ENCODE assay signal across 22 cellular contexts in the genomic region with DNA sequence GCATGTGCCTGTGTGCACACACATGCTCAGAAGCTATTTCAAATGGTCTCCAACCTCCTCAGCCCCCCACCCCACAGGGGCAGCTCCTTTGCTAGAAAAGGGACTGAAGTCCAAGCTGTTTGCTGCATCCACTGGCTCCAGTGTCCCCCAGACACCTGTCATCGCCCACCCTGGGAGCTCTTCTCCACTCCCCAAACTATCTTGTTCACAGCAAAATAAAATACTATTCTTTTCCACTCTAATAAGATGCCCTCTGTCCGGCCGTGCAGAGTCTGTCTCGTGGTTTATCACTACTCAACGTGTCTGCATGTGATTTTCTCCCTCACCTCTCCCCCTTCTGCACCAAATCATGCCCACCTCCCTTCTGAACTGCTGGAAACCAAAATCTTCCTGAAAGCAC.
"Had no signal": no experiment of that assay in that cellular context is flagged by ENCODE, and none has a peak within 500 bp of the region (broad histone marks: within the 10 kb centered on the region; RNA-seq: fewer than 3 reads in every experiment).

No MANE protein-coding gene starts in this region.

- DNase-seq: activated CD4-positive, alpha-beta T cell treated with anti-CD3 and anti-CD28 coated beads, Interleukin-2, amount 10 ng/mL, durations not matched to agents 7 days and 5 days; activated CD8-positive, alpha-beta T cell treated with anti-CD3 and anti-CD28 coated beads for 36 hours; activated effector memory CD4-positive, alpha-beta T cell treated with anti-CD3 and anti-CD28 coated beads, Interleukin-2, amount 50 U/mL, for 16 hours; activated naive CD4-positive, alpha-beta T cell treated with anti-CD3 and anti-CD28 coated beads, Interleukin-2, amount 10 ng/mL, durations not matched to agents 7 days and 5 days; activated T-cell treated with anti-CD3 and anti-CD28 coated beads, Interleukin-2, amount 50 U/mL, for 72 hours; effector memory CD4-positive, alpha-beta T cell; foreskin melanocyte; kidney glomerular epithelial cell; left ventricle myocardium superior; mammary epithelial cell; ovary; right lobe of liver; stimulated activated CD4-positive, alpha-beta T cell treated with anti-CD3 and anti-CD28 coated beads, Interleukin-4, amount 100 ng/mL, for 24 hours; T-cell had no signal

- H3K27me3 Mint-ChIP-seq: activated CD4-positive, alpha-beta T cell treated with anti-CD3 and anti-CD28 coated beads, Interleukin-2, amount 10 ng/mL, durations not matched to agents 7 days and 5 days; activated CD8-positive, alpha-beta T cell treated with anti-CD3 and anti-CD28 coated beads for 36 hours; natural killer cell treated with Interleukin-12 subunit alpha and Interleukin-12 subunit beta and Interleukin-15 and Interleukin-18, amount 100 ng/mL, for 72 hours; stimulated activated naive CD8-positive, alpha-beta T cell treated with anti-CD3 and anti-CD28 coated beads, Interleukin-15, Interleukin-2, amounts not matched to agents 100 ng/mL and 50 ng/mL, for 24 hours; T-cell had no signal

- H3K27me3 ChIP-seq: hepatocyte, ovary, right lobe of liver, tibial nerve had no signal

- H3K27ac ChIP-seq: hepatocyte, ovary, tibial nerve, VCaP had no signal

- H3K36me3 ChIP-seq: ovary, right lobe of liver had no signal

- H3K4me2 ChIP-seq: hepatocyte had no signal

- H3K9me3 Mint-ChIP-seq: activated CD4-positive, alpha-beta T cell treated with anti-CD3 and anti-CD28 coated beads, Interleukin-2, amount 10 ng/mL, durations not matched to agents 7 days and 5 days; activated CD8-positive, alpha-beta T cell treated with anti-CD3 and anti-CD28 coated beads for 36 hours; activated naive CD4-positive, alpha-beta T cell treated with anti-CD3 and anti-CD28 coated beads, Interleukin-2, amount 10 ng/mL, durations not matched to agents 7 days and 5 days; activated T-cell treated with anti-CD3 and anti-CD28 coated beads, Interleukin-2, amount 50 U/mL, for 72 hours; mesothelial cell of epicardium; natural killer cell treated with Interleukin-12 subunit alpha and Interleukin-12 subunit beta and Interleukin-15 and Interleukin-18, amount 100 ng/mL, for 72 hours; stimulated activated naive CD8-positive, alpha-beta T cell treated with anti-CD3 and anti-CD28 coated beads, Interleukin-15, Interleukin-2, amounts not matched to agents 100 ng/mL and 50 ng/mL, for 24 hours; T-cell; T-helper 2 cell treated with Interferon-gamma antibody and Interleukin-4, amounts not matched to agents 5 μg/mL and 100 μg/mL, for 36 hours had no signal

- H3K27ac Mint-ChIP-seq: activated CD4-positive, alpha-beta T cell treated with anti-CD3 and anti-CD28 coated beads, Interleukin-2, amount 10 ng/mL, durations not matched to agents 7 days and 5 days; activated CD8-positive, alpha-beta T cell treated with anti-CD3 and anti-CD28 coated beads for 36 hours; activated naive CD4-positive, alpha-beta T cell treated with anti-CD3 and anti-CD28 coated beads, Interleukin-2, amount 10 ng/mL, durations not matched to agents 7 days and 5 days; activated T-cell treated with anti-CD3 and anti-CD28 coated beads, Interleukin-2, amount 50 U/mL, for 72 hours; mesothelial cell of epicardium; stimulated activated naive CD8-positive, alpha-beta T cell treated with anti-CD3 and anti-CD28 coated beads, Interleukin-15, Interleukin-2, amounts not matched to agents 100 ng/mL and 50 ng/mL, for 24 hours; T-cell; T-helper 2 cell treated with Interferon-gamma antibody and Interleukin-4, amounts not matched to agents 5 μg/mL and 100 μg/mL, for 36 hours had no signal

- ATAC-seq: activated CD4-positive, CD25-positive, alpha-beta regulatory T cell treated with anti-CD3 and anti-CD28 coated beads, Interleukin-2, amount 50 U/mL, for 24 hours; activated CD8-positive, alpha-beta T cell treated with anti-CD3 and anti-CD28 coated beads for 36 hours; activated T-cell treated with anti-CD3 and anti-CD28 coated beads, Interleukin-2, amount 50 U/mL, for 72 hours; left ventricle myocardium superior had no signal

- H3K4me3 ChIP-seq: hepatocyte, ovary, right lobe of liver, tibial nerve had no signal

- H3K9me3 ChIP-seq: ovary, right lobe of liver, tibial nerve had no signal

- H3K4me3 Mint-ChIP-seq: activated CD4-positive, alpha-beta T cell treated with anti-CD3 and anti-CD28 coated beads, Interleukin-2, amount 10 ng/mL, durations not matched to agents 7 days and 5 days; activated CD8-positive, alpha-beta T cell treated with anti-CD3 and anti-CD28 coated beads for 36 hours; activated naive CD4-positive, alpha-beta T cell treated with anti-CD3 and anti-CD28 coated beads, Interleukin-2, amount 10 ng/mL, durations not matched to agents 7 days and 5 days; activated T-cell treated with anti-CD3 and anti-CD28 coated beads, Interleukin-2, amount 50 U/mL, for 72 hours; mesothelial cell of epicardium; natural killer cell treated with Interleukin-12 subunit alpha and Interleukin-12 subunit beta and Interleukin-15 and Interleukin-18, amount 100 ng/mL, for 72 hours; stimulated activated naive CD8-positive, alpha-beta T cell treated with anti-CD3 and anti-CD28 coated beads, Interleukin-15, Interleukin-2, amounts not matched to agents 100 ng/mL and 50 ng/mL, for 24 hours; T-cell; T-helper 2 cell treated with Interferon-gamma antibody and Interleukin-4, amounts not matched to agents 5 μg/mL and 100 μg/mL, for 36 hours had no signal
